9 cellular contexts compared by ENCODE assay signal in genomic region chr6:159863341-159863740, GRCh38. TPM values are rescaled to one million over a fixed set of nuclear protein-coding genes. Genes with fewer than 3 reads are reported as not detected.
DNase-seq lines count a peak whose midpoint lies in the region; TF ChIP-seq lines count a peak whose summit lies in the region.
"Not testable (repeated sequence)": the region's sequence is repeated elsewhere in the genome, so short reads cannot be mapped to it uniquely, and the experiment has no call there.
"Had no signal": no experiment of that assay in that cellular context is flagged by ENCODE, and none has a peak within 500 bp of the region (broad histone marks: within the 10 kb centered on the region; RNA-seq: fewer than 3 reads in every experiment).

No MANE protein-coding gene starts in this region.

- TF ChIP-seq CTCF in GM12873 (IDR thresholded peaks at IDR 0.05; ENCODE audit: insufficient read depth, low read depth, low read length, missing control alignments) = peak; percentile 41
- TF ChIP-seq CTCF in WERI-Rb-1 (IDR thresholded peaks at IDR 0.05; ENCODE audit: low read depth, low read length) = peak; percentile 36; the same call in 1 of the 2 replicates

- not testable (repeated sequence) for H3K27ac ChIP-seq in WERI-Rb-1

- peak; percentile 70 for DNase-seq in AG08395 (ENCODE audit: low spot score)
- DNase-seq in KG1 (lab: John Stamatoyannopoulos, UW) = peak; percentile 15
- DNase-seq in NCI-H526 (lab: John Stamatoyannopoulos, UW) = peak; percentile 33 to 68
- peak; percentile 27 for DNase-seq in WERI-Rb-1
- DNase-seq in dermis blood vessel endothelial cell = peak; percentile 76
- DNase-seq in inferior parietal cortex (ENCODE audit: extremely low spot score) = peak; percentile 81
- DNase-seq in renal cortical epithelial cell (ENCODE audit: low read depth) = peak; percentile 69

- H3K4me3 ChIP-seq in WERI-Rb-1 (ENCODE audit: low read depth, low read length) = not testable (repeated sequence)

- not testable (repeated sequence) for H3K9me3 ChIP-seq in WERI-Rb-1 (ENCODE audit: severe bottlenecking)

- H3K27me3 ChIP-seq in WERI-Rb-1 (ENCODE audit: insufficient read depth, low read depth, severe bottlenecking) = not testable (repeated sequence)

- not testable (repeated sequence) for H3K36me3 ChIP-seq in WERI-Rb-1

RNA-seq across cellular contexts. Expression of gene MAS1, which starts 27.4 kb away (rescaled TPM):
- total RNA-seq in dermis blood vessel endothelial cell = not detected in 2 replicates
- total RNA-seq in renal cortical epithelial cell = not detected in 2 replicates
- total RNA-seq: activated T-helper 2 cell treated with anti-CD3 and anti-CD28 coated beads, Interferon-gamma antibody, Interleukin-2, Interleukin-4, amounts not matched to agents 10 μg/mL and 5 μg/mL and 100 μg/mL, durations not matched to agents 14 hours and 24 hours and 36 hours had no signal

Comparison
In these comparisons a context has a peak if more than half of its experiments do, and no peak if none do; other contexts are left out.
1. DNase-seq: peak in every context shown above with its lines; median percentile 81 in inferior parietal cortex; 76 in dermis blood vessel endothelial cell; 70 in AG08395; 69 in renal cortical epithelial cell; 50 in NCI-H526; 27 in WERI-Rb-1; 15 in KG1.